ENCODE assay signal across 23 cellular contexts in genomic region chr5:109900453-109900852, GRCh38.
"Had no signal": no experiment of that assay in that cellular context is flagged by ENCODE, and none has a peak within 500 bp of the region (broad histone marks: within the 10 kb centered on the region; RNA-seq: fewer than 3 reads in every experiment).

No MANE protein-coding gene starts in this region.

- H3K4me1 ChIP-seq: left lung, lower lobe of right lung, neural progenitor cell, right atrium auricular region, stomach had no signal

- H3K4me2 ChIP-seq: neural progenitor cell had no signal

- H3K4me1 Mint-ChIP-seq: endodermal cell, memory B cell, mesothelial cell of epicardium had no signal

- H3K9me3 ChIP-seq: left lung, lower lobe of right lung, ovary, right atrium auricular region, stomach, thoracic aorta, transverse colon had no signal

- H3K9me3 Mint-ChIP-seq: endodermal cell, memory B cell, mesothelial cell of epicardium, neural progenitor cell had no signal

- H3K36me3 ChIP-seq: left lung, lower lobe of right lung, neural progenitor cell, ovary, right atrium auricular region, stomach, thoracic aorta, transverse colon had no signal

- H3K36me3 Mint-ChIP-seq: memory B cell; mesothelial cell of epicardium; natural killer cell treated with Interleukin-12 subunit alpha and Interleukin-12 subunit beta and Interleukin-15 and Interleukin-18, amount 100 ng/mL, for 72 hours; neural progenitor cell had no signal

- H3K27me3 ChIP-seq: left lung, neural progenitor cell, ovary, right atrium auricular region, stomach, transverse colon had no signal

- ATAC-seq: natural killer cell treated with Interleukin-12 subunit alpha and Interleukin-12 subunit beta and Interleukin-15 and Interleukin-18, amount 100 ng/mL, for 72 hours had no signal

- H3K4me3 Mint-ChIP-seq: endodermal cell; memory B cell; mesothelial cell of epicardium; natural killer cell treated with Interleukin-12 subunit alpha and Interleukin-12 subunit beta and Interleukin-15 and Interleukin-18, amount 100 ng/mL, for 72 hours; neural progenitor cell had no signal

- H3K4me3 ChIP-seq: coronary artery, left lung, lower lobe of right lung, neural progenitor cell, ovary, right atrium auricular region, stomach, thoracic aorta, transverse colon had no signal

- H2AFZ ChIP-seq: neural progenitor cell had no signal

- H3K27ac ChIP-seq: coronary artery, left lung, lower lobe of right lung, neural progenitor cell, ovary, right atrium auricular region, stomach, transverse colon had no signal

- DNase-seq: effector CD4-positive, alpha-beta T cell; endodermal cell; erythroblast; foreskin melanocyte; head of caudate nucleus; hippocampal formation; kidney glomerular epithelial cell; left lung; lower lobe of right lung; nucleus accumbens; ovary; stimulated activated CD4-positive, alpha-beta T cell treated with anti-CD3 and anti-CD28 coated beads, Interleukin-12 subunit alpha, Interleukin-12 subunit beta, amount 100 ng/mL, for 4 hours; stimulated activated naive CD4-positive, alpha-beta T cell; stomach; substantia nigra; transverse colon had no signal

- H3K9ac ChIP-seq: neural progenitor cell had no signal

- H3K27ac Mint-ChIP-seq: endodermal cell; memory B cell; mesothelial cell of epicardium; natural killer cell treated with Interleukin-12 subunit alpha and Interleukin-12 subunit beta and Interleukin-15 and Interleukin-18, amount 100 ng/mL, for 72 hours; neural progenitor cell had no signal
